Comparison of ENCODE assay signal across 18 cellular contexts in genomic region chr9:109488791-109489492, GRCh38. TPM values are rescaled to one million over a fixed set of nuclear protein-coding genes. Genes with fewer than 3 reads are reported as not detected.
"Had no signal": no experiment of that assay in that cellular context is flagged by ENCODE, and none has a peak within 500 bp of the region (broad histone marks: within the 10 kb centered on the region; RNA-seq: fewer than 3 reads in every experiment).

No MANE protein-coding gene starts in this region.

- DNase-seq: activated B cell treated with CpG ODN at 0.5 μM for 24 hours; activated CD4-positive, alpha-beta T cell treated with anti-CD3 and anti-CD28 coated beads, Interleukin-2, amount 10 ng/mL, durations not matched to agents 24 days and 14 days; activated CD8-positive, alpha-beta T cell treated with anti-CD3 and anti-CD28 coated beads, Interleukin-2, amount 10 ng/mL, durations not matched to agents 7 days and 5 days; activated effector memory CD4-positive, alpha-beta T cell treated with anti-CD3 and anti-CD28 coated beads, Interleukin-2, amount 50 U/mL, for 16 hours; activated naive CD4-positive, alpha-beta T cell treated with anti-CD3 and anti-CD28 coated beads, Interleukin-2, amount 50 U/mL, for 16 hours; activated T-cell treated with anti-CD3 and anti-CD28 coated beads, Interleukin-2, amount 50 U/mL, for 24 hours; cerebellar nuclear complex; dermis blood vessel endothelial cell; effector memory CD4-positive, alpha-beta T cell; esophagus squamous epithelium; naive B cell; right lobe of liver; stimulated activated CD4-positive, alpha-beta T cell treated with anti-CD3 and anti-CD28 coated beads, Interleukin-4, amount 100 ng/mL, for 1 hour; stimulated activated naive CD8-positive, alpha-beta T cell treated with anti-CD3 and anti-CD28 coated beads, Interleukin-15, amount 100 ng/mL, for 72 hours had no signal

- H3K4me2 ChIP-seq: smooth muscle cell had no signal

- H3K4me1 ChIP-seq: esophagus squamous epithelium, right lobe of liver had no signal

- H3K9me3 ChIP-seq: ascending aorta, esophagus squamous epithelium, right lobe of liver, suprapubic skin had no signal

- H3K4me3 ChIP-seq: ascending aorta, esophagus squamous epithelium, right lobe of liver, smooth muscle cell, suprapubic skin had no signal

- H3K36me3 ChIP-seq: ascending aorta, right lobe of liver, suprapubic skin had no signal

- ATAC-seq: activated CD8-positive, alpha-beta T cell treated with anti-CD3 and anti-CD28 coated beads, Interleukin-2, amount 10 ng/mL, durations not matched to agents 7 days and 5 days; stimulated activated naive CD8-positive, alpha-beta T cell treated with anti-CD3 and anti-CD28 coated beads, Interleukin-15, amount 100 ng/mL, for 72 hours had no signal

- H3K27ac ChIP-seq: ascending aorta, esophagus squamous epithelium, right lobe of liver, suprapubic skin had no signal

- H3K27me3 ChIP-seq: ascending aorta, right lobe of liver, suprapubic skin had no signal

RNA-seq across cellular contexts. Expression of gene PTPN3, which starts 9.2 kb away (rescaled TPM):
- total RNA-seq: endothelial cell of umbilical vein had no signal
